25 cellular contexts compared by ENCODE assay signal in genomic region chr4:101331017-101331416, GRCh38.
"Had no signal": no experiment of that assay in that cellular context is flagged by ENCODE, and none has a peak within 500 bp of the region (broad histone marks: within the 10 kb centered on the region; RNA-seq: fewer than 3 reads in every experiment).

No MANE protein-coding gene starts in this region.

- FAIRE-seq: endometrium, small intestine had no signal

- H3K4me3 ChIP-seq: body of pancreas, esophagus muscularis mucosa, heart left ventricle, lower lobe of right lung, stomach, suprapubic skin, tibial nerve, uterus had no signal

- H3K27ac ChIP-seq: body of pancreas, esophagus muscularis mucosa, heart left ventricle, lower lobe of right lung, stomach, suprapubic skin, tibial nerve, uterus had no signal

- H3K36me3 Mint-ChIP-seq: stimulated activated effector memory CD8-positive, alpha-beta T cell treated with anti-CD3 and anti-CD28 coated beads, Interleukin-12 subunit alpha, Interleukin-12 subunit beta, amount 100 ng/mL, for 72 hours had no signal

- H3K27me3 ChIP-seq: body of pancreas, esophagus muscularis mucosa, heart left ventricle, stomach, suprapubic skin, tibial nerve, uterus had no signal

- H3K9me3 ChIP-seq: body of pancreas, esophagus muscularis mucosa, heart left ventricle, lower lobe of right lung, stomach, suprapubic skin, tibial nerve, uterus had no signal

- H3K27me3 Mint-ChIP-seq: dendritic cell treated with granulocyte-macrophage colony-stimulating factor and Interleukin-4, amounts not matched to agents 40 ng/mL and 50 ng/mL, for 4 days; naive B cell had no signal

- H3K9me3 Mint-ChIP-seq: activated naive CD8-positive, alpha-beta T cell treated with anti-CD3 and anti-CD28 coated beads, Interleukin-2, amount 50 U/mL, for 24 hours; dendritic cell treated with granulocyte-macrophage colony-stimulating factor and Interleukin-4, amounts not matched to agents 40 ng/mL and 50 ng/mL, for 4 days; naive B cell; stimulated activated effector memory CD8-positive, alpha-beta T cell treated with anti-CD3 and anti-CD28 coated beads, Interleukin-12 subunit alpha, Interleukin-12 subunit beta, amount 100 ng/mL, for 72 hours had no signal

- H3K4me1 ChIP-seq: uterus had no signal

- H3K4me3 Mint-ChIP-seq: activated naive CD8-positive, alpha-beta T cell treated with anti-CD3 and anti-CD28 coated beads, Interleukin-2, amount 50 U/mL, for 24 hours; dendritic cell treated with granulocyte-macrophage colony-stimulating factor and Interleukin-4, amounts not matched to agents 40 ng/mL and 50 ng/mL, for 4 days; naive B cell; stimulated activated effector memory CD8-positive, alpha-beta T cell treated with anti-CD3 and anti-CD28 coated beads, Interleukin-12 subunit alpha, Interleukin-12 subunit beta, amount 100 ng/mL, for 72 hours had no signal

- DNase-seq: activated CD4-positive, alpha-beta T cell treated with anti-CD3 and anti-CD28 coated beads for 4 hours; activated CD4-positive, alpha-beta T cell treated with anti-CD3 and anti-CD28 coated beads, Interleukin-2, amount 50 U/mL, for 48 hours; activated CD4-positive, CD25-positive, alpha-beta regulatory T cell; activated CD8-positive, alpha-beta memory T cell treated with anti-CD3 and anti-CD28 coated beads, Interleukin-2, amount 50 U/mL, for 48 hours; activated effector memory CD4-positive, alpha-beta T cell treated with Interleukin-2 at 50 U/mL for 16 hours; activated naive CD4-positive, alpha-beta T cell treated with anti-CD3 and anti-CD28 coated beads, Interleukin-2, amount 50 U/mL, for 16 hours; activated naive CD8-positive, alpha-beta T cell treated with anti-CD3 and anti-CD28 coated beads, Interleukin-2, amount 50 U/mL, for 24 hours; activated T-cell treated with anti-CD3 and anti-CD28 coated beads, Interleukin-2, amount 50 U/mL, for 48 hours; body of pancreas; effector CD4-positive, alpha-beta T cell; heart left ventricle; islet precursor cell; lower lobe of right lung; naive B cell; occipital lobe; small intestine; stimulated activated CD4-positive, alpha-beta T cell treated with anti-CD3 and anti-CD28 coated beads, Interleukin-2, amount 100 ng/mL, for 24 hours; stomach; uterus had no signal

- H3K27ac Mint-ChIP-seq: activated naive CD8-positive, alpha-beta T cell treated with anti-CD3 and anti-CD28 coated beads, Interleukin-2, amount 50 U/mL, for 24 hours; dendritic cell treated with granulocyte-macrophage colony-stimulating factor and Interleukin-4, amounts not matched to agents 40 ng/mL and 50 ng/mL, for 4 days; stimulated activated effector memory CD8-positive, alpha-beta T cell treated with anti-CD3 and anti-CD28 coated beads, Interleukin-12 subunit alpha, Interleukin-12 subunit beta, amount 100 ng/mL, for 72 hours had no signal

- H3K36me3 ChIP-seq: esophagus muscularis mucosa, heart left ventricle, lower lobe of right lung, stomach, suprapubic skin, tibial nerve, uterus had no signal
